In genomic region chr5:67255881-67256280, GRCh38 we compare ENCODE assay signal across 28 cellular contexts. TPM values are rescaled to one million over a fixed set of nuclear protein-coding genes. Genes with fewer than 3 reads are reported as not detected.
A peak's percentile ranks its signal among the peaks of the same experiment; 100 is the strongest.
DNase-seq lines count a peak whose midpoint lies in the region; ATAC-seq and TF ChIP-seq lines count a peak whose summit lies in the region.
"Had no signal": no experiment of that assay in that cellular context is flagged by ENCODE, and none has a peak within 500 bp of the region (broad histone marks: within the 10 kb centered on the region; RNA-seq: fewer than 3 reads in every experiment).

No MANE protein-coding gene starts in this region.

- no peak overlapping the region for H3K27ac ChIP-seq in DND-41 (ENCODE audit: low read length)
- H3K27ac ChIP-seq in esophagus muscularis mucosa (replicated peaks in 1 of 4): peak overlapping the region; percentile 28 to 94 (median 88)
- H3K27ac ChIP-seq in sigmoid colon: peak overlapping the region in 3 of 4 donors; percentile 9 to 82 (median 38)
- H3K27ac ChIP-seq: colonic mucosa, neutrophil, SJSA1, testis had no signal

- H3K36me3 Mint-ChIP-seq in activated naive CD4-positive, alpha-beta T cell treated with anti-CD3 and anti-CD28 coated beads, Interleukin-2, amount 50 U/mL, for 72 hours: peaks cover 0 to 4% of the 10 kb centered on the region in 2 donors
- H3K36me3 Mint-ChIP-seq: stimulated activated naive B cell treated with anti-CD40 and anti-IgM and Interleukin-4, amounts not matched to agents 10 μg/mL and 1 μg/mL and 100 μg/mL, for 72 hours had no signal

- TF ChIP-seq POLR2A in esophagus muscularis mucosa (IDR thresholded peaks at IDR 0.05; ENCODE audit: low read depth): no peak
- TF ChIP-seq POLR2A in sigmoid colon (IDR thresholded peaks at IDR 0.05): no peak

- no peaks in the 10 kb centered on the region for H3K79me2 ChIP-seq in DND-41 (ENCODE audit: insufficient read depth, low read length)

- peaks cover 8% of the 10 kb centered on the region in 2 donors for H3K9me3 Mint-ChIP-seq in activated naive CD4-positive, alpha-beta T cell treated with anti-CD3 and anti-CD28 coated beads, Interleukin-2, amount 50 U/mL, for 72 hours

- H4K20me1 ChIP-seq in DND-41 (ENCODE audit: insufficient read depth, low read length): no peaks in the 10 kb centered on the region

- no peak overlapping the region for H2AFZ ChIP-seq in DND-41 (ENCODE audit: low read depth, low read length)

- peak; percentile 45; the same call in 2 of the 3 replicates for ATAC-seq in DND-41 (ENCODE audit: insufficient read depth, low read depth)
- no peak for ATAC-seq in HG02938 (IDR thresholded peaks at IDR 0.05; ENCODE audit: unreplicated experiment)
- ATAC-seq in HG03175 (IDR thresholded peaks at IDR 0.05; ENCODE audit: unreplicated experiment): no peak
- ATAC-seq in activated naive CD4-positive, alpha-beta T cell treated with anti-CD3 and anti-CD28 coated beads, Interleukin-2, amount 50 U/mL, for 72 hours: no peak
- ATAC-seq: GM23338; stimulated activated naive B cell treated with anti-CD40 and anti-IgM and Interleukin-4, amounts not matched to agents 10 μg/mL and 1 μg/mL and 100 μg/mL, for 72 hours had no signal

- intact Hi-C loops in esophagus muscularis mucosa (cut with DNase I): no loop called here
- intact Hi-C loops in sigmoid colon (cut with DNase I): no loop called here

- H3K27me3 ChIP-seq in DND-41 (ENCODE audit: insufficient read depth, low read length, poor library complexity) (no peaks in the 10 kb centered on the region), esophagus muscularis mucosa (no peaks in the 10 kb centered on the region), sigmoid colon (no peaks in the 10 kb centered on the region)
- H3K27me3 ChIP-seq: colonic mucosa, esophagus squamous epithelium, neutrophil, testis had no signal

- H3K36me3 ChIP-seq in DND-41 (ENCODE audit: insufficient read depth, low read length): no peaks in the 10 kb centered on the region
- H3K36me3 ChIP-seq in esophagus muscularis mucosa: no peaks in the 10 kb centered on the region
- no peaks in the 10 kb centered on the region for H3K36me3 ChIP-seq in sigmoid colon
- H3K36me3 ChIP-seq: colonic mucosa, esophagus squamous epithelium, neutrophil, SJSA1 had no signal

- TF ChIP-seq EP300 in esophagus muscularis mucosa (IDR thresholded peaks at IDR 0.05): no peak
- TF ChIP-seq EP300 in sigmoid colon (IDR thresholded peaks at IDR 0.05): no peak

- peaks cover 2% of the 10 kb centered on the region for H3K9me3 ChIP-seq in DND-41 (ENCODE audit: insufficient read depth, low read length, severe bottlenecking)
- H3K9me3 ChIP-seq in esophagus muscularis mucosa: no peaks in the 10 kb centered on the region
- no peaks in the 10 kb centered on the region for H3K9me3 ChIP-seq in sigmoid colon
- H3K9me3 ChIP-seq: colonic mucosa, esophagus squamous epithelium, neutrophil, SJSA1, testis had no signal

- WGBS in esophagus muscularis mucosa: 87% methylated on average over 1 of the region's 1 CpG
- WGBS in sigmoid colon, 2 donors: 94 to 99% methylated on average over 1 of the region's 1 CpG

- no peak for TF ChIP-seq CTCF in DND-41 (IDR thresholded peaks at IDR 0.05; ENCODE audit: borderline replicate concordance, extremely low read depth, low read length, poor library complexity, severe bottlenecking)
- no peak for TF ChIP-seq CTCF in esophagus muscularis mucosa (IDR thresholded peaks at IDR 0.05)
- TF ChIP-seq CTCF in sigmoid colon (IDR thresholded peaks at IDR 0.05): no peak

- no peak overlapping the region for H3K4me2 ChIP-seq in DND-41 (ENCODE audit: insufficient read depth, low read length)
- H3K4me2 ChIP-seq: GM23338 had no signal

- H3K4me1 ChIP-seq in DND-41 (ENCODE audit: insufficient read depth, low read length): peaks cover 2% of the 10 kb centered on the region; the same call in 1 of the 2 replicates
- H3K4me1 ChIP-seq in esophagus muscularis mucosa: peaks cover 0 to 49% (median 42%) of the 10 kb centered on the region in 4 donors
- H3K4me1 ChIP-seq in sigmoid colon: peaks cover 0 to 10% (median 5%) of the 10 kb centered on the region in 4 donors
- H3K4me1 ChIP-seq: colonic mucosa, SJSA1, testis had no signal

- H3K27ac Mint-ChIP-seq in activated naive CD4-positive, alpha-beta T cell treated with anti-CD3 and anti-CD28 coated beads, Interleukin-2, amount 50 U/mL, for 72 hours: no peak overlapping the region
- H3K27ac Mint-ChIP-seq: CD4-positive, alpha-beta T cell; GM23338; stimulated activated naive B cell treated with anti-CD40 and anti-IgM and Interleukin-4, amounts not matched to agents 10 μg/mL and 1 μg/mL and 100 μg/mL, for 72 hours had no signal

- H3K4me3 ChIP-seq in DND-41 (ENCODE audit: low read depth in 1 of 2, low read length in 2 of 2): no peak overlapping the region
- no peak overlapping the region for H3K4me3 ChIP-seq in esophagus muscularis mucosa
- H3K4me3 ChIP-seq in sigmoid colon: no peak overlapping the region
- H3K4me3 ChIP-seq: colonic mucosa, esophagus squamous epithelium, GM23338, SJSA1, testis had no signal

- H3K9ac ChIP-seq in DND-41 (ENCODE audit: low read depth, low read length): no peak overlapping the region

- DNase-seq in DND-41: no peak
- DNase-seq in NCI-H82 (lab: John Stamatoyannopoulos, UW): peak; percentile 52
- DNase-seq in esophagus muscularis mucosa (ENCODE audit: extremely low spot score): no peak
- DNase-seq in sigmoid colon: no peak
- no peak for DNase-seq in activated naive CD4-positive, alpha-beta T cell treated with anti-CD3 and anti-CD28 coated beads, Interleukin-2, amount 50 U/mL, for 72 hours (ENCODE audit: low spot score in 2 of 2)
- no peak for DNase-seq in NCI-H524 (lab: John Stamatoyannopoulos, UW)
- DNase-seq: activated CD4-positive, CD25-positive, alpha-beta regulatory T cell treated with anti-CD3 and anti-CD28 coated beads, Interleukin-2, amount 50 U/mL, for 72 hours; activated CD8-positive, alpha-beta memory T cell treated with anti-CD3 and anti-CD28 coated beads for 24 hours; activated gamma-delta T cell treated with Interleukin-2 at 50 U/mL for 16 hours; activated T-cell treated with anti-CD3 and anti-CD28 coated beads, Interleukin-2, amount 50 U/mL, for 1 hour; CD4-positive, alpha-beta T cell; colonic mucosa; esophagus squamous epithelium; kidney glomerular epithelial cell; NCI-H1417 treated with DMSO at 0.1 percent for 48 hours; NCI-H2107; NCI-H510A treated with DMSO at 0.1 percent for 48 hours; stimulated activated CD4-positive, alpha-beta T cell treated with anti-CD3 and anti-CD28 coated beads, Interleukin-4, amount 100 ng/mL, for 1 hour; stimulated activated naive B cell treated with anti-CD40 and anti-IgM and Interleukin-4, amounts not matched to agents 10 μg/mL and 1 μg/mL and 100 μg/mL, for 72 hours; testis had no signal

RNA-seq across cellular contexts. Expression of gene CD180, which starts 59.3 kb away (rescaled TPM):
- total RNA-seq in esophagus muscularis mucosa: 1 to 10 TPM in 1 of 4 donors, under 1 TPM in 3; 0.42 to 1.8 (median 0.67) TPM
- 1 to 10 TPM in 1 of 4 donors, under 1 TPM in 3; 0.55 to 1.1 (median 0.90) TPM for total RNA-seq in sigmoid colon
- 1 to 10 TPM in 2 of 3 donors, under 1 TPM in 1; 0.60 to 3.5 (median 2.3) TPM for polyA plus RNA-seq in sigmoid colon
- not detected for total RNA-seq in activated naive CD4-positive, alpha-beta T cell treated with anti-CD3 and anti-CD28 coated beads, Interleukin-2, amount 50 U/mL, for 72 hours
- total RNA-seq: bronchial epithelial cell, glomerular endothelial cell, GM23338, pulmonary artery endothelial cell, SJSA1 had no signal
- polyA plus RNA-seq: GM23338 had no signal
